Comparison of ENCODE assay signal across 34 cellular contexts in the genomic region with DNA sequence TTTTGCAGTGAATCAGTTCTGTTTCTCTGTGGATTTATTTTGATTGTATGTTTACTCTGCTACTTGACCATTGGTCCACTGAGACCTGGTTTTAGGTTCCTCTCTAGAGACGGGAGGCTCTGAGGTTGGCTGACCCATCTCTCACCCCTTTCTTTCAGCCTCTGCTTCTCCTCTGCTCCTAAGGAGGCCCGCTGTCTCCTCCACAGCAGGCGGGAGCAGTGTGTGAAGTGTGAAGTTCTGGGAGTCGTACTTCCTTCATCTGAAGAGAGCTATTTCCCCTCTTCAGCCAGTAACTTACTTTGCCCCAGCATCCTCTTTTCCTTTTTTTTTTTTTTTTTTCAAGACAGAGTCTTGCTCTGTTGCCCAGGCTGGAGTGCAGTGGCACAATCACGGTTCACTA.
"Had no signal": no experiment of that assay in that cellular context is flagged by ENCODE, and none has a peak within 500 bp of the region (broad histone marks: within the 10 kb centered on the region; RNA-seq: fewer than 3 reads in every experiment).

No MANE protein-coding gene starts in this region.

- H3K4me2 ChIP-seq: smooth muscle cell had no signal

- H3K4me1 Mint-ChIP-seq: activated CD4-positive, alpha-beta T cell treated with anti-CD3 and anti-CD28 coated beads, Interleukin-2, amount 10 ng/mL, durations not matched to agents 24 days and 14 days; activated naive CD8-positive, alpha-beta T cell treated with anti-CD3 and anti-CD28 coated beads for 36 hours; stimulated activated naive CD8-positive, alpha-beta T cell treated with anti-CD3 and anti-CD28 coated beads, Interleukin-15, amount 100 ng/mL, for 72 hours had no signal

- H3K36me3 ChIP-seq: adrenal gland, gastroesophageal sphincter, pancreas, right atrium auricular region, vagina had no signal

- H3K36me3 Mint-ChIP-seq: activated CD4-positive, alpha-beta memory T cell treated with anti-CD3 and anti-CD28 coated beads for 36 hours; activated naive CD8-positive, alpha-beta T cell treated with anti-CD3 and anti-CD28 coated beads for 36 hours; stimulated activated memory B cell treated with anti-CD40 and anti-IgM and Interleukin-4, amounts not matched to agents 10 μg/mL and 1 μg/mL and 100 μg/mL, for 72 hours; type B pancreatic cell had no signal

- H3K4me3 ChIP-seq: adrenal gland, body of pancreas, coronary artery, gastroesophageal sphincter, pancreas, right atrium auricular region, smooth muscle cell, vagina had no signal

- H3K4me3 Mint-ChIP-seq: activated CD4-positive, alpha-beta memory T cell treated with anti-CD3 and anti-CD28 coated beads for 36 hours; activated CD4-positive, alpha-beta T cell treated with anti-CD3 and anti-CD28 coated beads, Interleukin-2, amount 10 ng/mL, durations not matched to agents 24 days and 14 days; activated naive CD4-positive, alpha-beta T cell treated with anti-CD3 and anti-CD28 coated beads for 36 hours; activated naive CD8-positive, alpha-beta T cell treated with anti-CD3 and anti-CD28 coated beads for 36 hours; activated T-helper 1 cell treated with anti-CD3 and anti-CD28 coated beads, Interleukin-12 subunit alpha, Interleukin-12 subunit beta, Interleukin-2, Interleukin-4 antibody, amounts not matched to agents 30 ng/mL and 10 ng/mL and 1 ng/mL, durations not matched to agents 14 hours and 24 hours and 36 hours; effector memory CD8-positive, alpha-beta T cell; stimulated activated memory B cell treated with anti-CD40 and anti-IgM and Interleukin-4, amounts not matched to agents 10 μg/mL and 1 μg/mL and 100 μg/mL, for 72 hours; stimulated activated naive CD8-positive, alpha-beta T cell treated with anti-CD3 and anti-CD28 coated beads, Interleukin-15, amount 100 ng/mL, for 72 hours; type B pancreatic cell had no signal

- H3K4me1 ChIP-seq: adrenal gland, body of pancreas, gastroesophageal sphincter, pancreas, right atrium auricular region, vagina had no signal

- H3K27me3 ChIP-seq: adrenal gland, body of pancreas, pancreas, right atrium auricular region, vagina had no signal

- H3K9me3 ChIP-seq: adrenal gland, body of pancreas, gastroesophageal sphincter, pancreas, right atrium auricular region, vagina had no signal

- H3K27ac Mint-ChIP-seq: activated CD4-positive, alpha-beta memory T cell treated with anti-CD3 and anti-CD28 coated beads for 36 hours; activated CD4-positive, alpha-beta T cell treated with anti-CD3 and anti-CD28 coated beads, Interleukin-2, amount 10 ng/mL, durations not matched to agents 24 days and 14 days; activated naive CD4-positive, alpha-beta T cell treated with anti-CD3 and anti-CD28 coated beads for 36 hours; activated naive CD8-positive, alpha-beta T cell treated with anti-CD3 and anti-CD28 coated beads for 36 hours; activated T-helper 1 cell treated with anti-CD3 and anti-CD28 coated beads, Interleukin-12 subunit alpha, Interleukin-12 subunit beta, Interleukin-2, Interleukin-4 antibody, amounts not matched to agents 30 ng/mL and 10 ng/mL and 1 ng/mL, durations not matched to agents 14 hours and 24 hours and 36 hours; effector memory CD8-positive, alpha-beta T cell; stimulated activated memory B cell treated with anti-CD40 and anti-IgM and Interleukin-4, amounts not matched to agents 10 μg/mL and 1 μg/mL and 100 μg/mL, for 72 hours; stimulated activated naive CD8-positive, alpha-beta T cell treated with anti-CD3 and anti-CD28 coated beads, Interleukin-15, amount 100 ng/mL, for 72 hours; type B pancreatic cell had no signal

- H3K9me3 Mint-ChIP-seq: activated CD4-positive, alpha-beta memory T cell treated with anti-CD3 and anti-CD28 coated beads for 36 hours; activated CD4-positive, alpha-beta T cell treated with anti-CD3 and anti-CD28 coated beads, Interleukin-2, amount 10 ng/mL, durations not matched to agents 24 days and 14 days; activated naive CD4-positive, alpha-beta T cell treated with anti-CD3 and anti-CD28 coated beads for 36 hours; activated naive CD8-positive, alpha-beta T cell treated with anti-CD3 and anti-CD28 coated beads for 36 hours; activated T-helper 1 cell treated with anti-CD3 and anti-CD28 coated beads, Interleukin-12 subunit alpha, Interleukin-12 subunit beta, Interleukin-2, Interleukin-4 antibody, amounts not matched to agents 30 ng/mL and 10 ng/mL and 1 ng/mL, durations not matched to agents 14 hours and 24 hours and 36 hours; effector memory CD8-positive, alpha-beta T cell; stimulated activated memory B cell treated with anti-CD40 and anti-IgM and Interleukin-4, amounts not matched to agents 10 μg/mL and 1 μg/mL and 100 μg/mL, for 72 hours; stimulated activated naive CD8-positive, alpha-beta T cell treated with anti-CD3 and anti-CD28 coated beads, Interleukin-15, amount 100 ng/mL, for 72 hours; type B pancreatic cell had no signal

- H3K27ac ChIP-seq: adrenal gland, body of pancreas, coronary artery, gastroesophageal sphincter, pancreas, right atrium auricular region, vagina had no signal

- ATAC-seq: body of pancreas; effector memory CD8-positive, alpha-beta T cell; gastroesophageal sphincter; left cardiac atrium; left ventricle myocardium superior; pancreas; stimulated activated memory B cell treated with anti-CD40 and anti-IgM and Interleukin-4, amounts not matched to agents 10 μg/mL and 1 μg/mL and 100 μg/mL, for 72 hours; stimulated activated naive CD8-positive, alpha-beta T cell treated with anti-CD3 and anti-CD28 coated beads, Interleukin-15, amount 100 ng/mL, for 72 hours had no signal

- DNase-seq: activated CD4-positive, alpha-beta memory T cell treated with anti-CD3 and anti-CD28 coated beads for 36 hours; activated CD4-positive, alpha-beta T cell treated with anti-CD3 and anti-CD28 coated beads, Interleukin-2, amount 10 ng/mL, durations not matched to agents 24 days and 14 days; activated CD4-positive, CD25-positive, alpha-beta regulatory T cell treated with anti-CD3 and anti-CD28 coated beads, Interleukin-2, amount 50 U/mL, for 72 hours; activated CD8-positive, alpha-beta memory T cell treated with anti-CD3 and anti-CD28 coated beads, Interleukin-2, amount 50 U/mL, for 4 hours; activated effector memory CD4-positive, alpha-beta T cell treated with anti-CD3 and anti-CD28 coated beads, Interleukin-2, amount 50 U/mL, for 16 hours; activated naive CD4-positive, alpha-beta T cell treated with anti-CD3 and anti-CD28 coated beads for 36 hours; activated naive CD8-positive, alpha-beta T cell treated with anti-CD3 and anti-CD28 coated beads for 36 hours; activated T-cell treated with anti-CD3 and anti-CD28 coated beads, Interleukin-2, amount 50 U/mL, for 1 hour; adrenal gland; aorta; body of pancreas; effector memory CD8-positive, alpha-beta T cell; erythroblast; head of caudate nucleus; hippocampal formation; left cardiac atrium; left ventricle myocardium superior; mammary epithelial cell; nucleus accumbens; pancreas; stimulated activated CD4-positive, alpha-beta T cell treated with anti-CD3 and anti-CD28 coated beads, Interleukin-1b, Interleukin-23, amount 100 ng/mL, for 48 hours; stimulated activated CD4-positive, alpha-beta T cell treated with anti-CD3 and anti-CD28 coated beads, Interleukin-4, amount 100 ng/mL, for 4 hours; stimulated activated CD8-positive, alpha-beta memory T cell treated with anti-CD3 and anti-CD28 coated beads, Interleukin-4, amount 100 ng/mL, for 48 hours; stimulated activated naive CD8-positive, alpha-beta T cell treated with anti-CD3 and anti-CD28 coated beads, Interleukin-15, amount 100 ng/mL, for 72 hours; substantia nigra; T-helper 9 cell had no signal
